1 cellular context compared by ENCODE assay signal in the genomic region with DNA sequence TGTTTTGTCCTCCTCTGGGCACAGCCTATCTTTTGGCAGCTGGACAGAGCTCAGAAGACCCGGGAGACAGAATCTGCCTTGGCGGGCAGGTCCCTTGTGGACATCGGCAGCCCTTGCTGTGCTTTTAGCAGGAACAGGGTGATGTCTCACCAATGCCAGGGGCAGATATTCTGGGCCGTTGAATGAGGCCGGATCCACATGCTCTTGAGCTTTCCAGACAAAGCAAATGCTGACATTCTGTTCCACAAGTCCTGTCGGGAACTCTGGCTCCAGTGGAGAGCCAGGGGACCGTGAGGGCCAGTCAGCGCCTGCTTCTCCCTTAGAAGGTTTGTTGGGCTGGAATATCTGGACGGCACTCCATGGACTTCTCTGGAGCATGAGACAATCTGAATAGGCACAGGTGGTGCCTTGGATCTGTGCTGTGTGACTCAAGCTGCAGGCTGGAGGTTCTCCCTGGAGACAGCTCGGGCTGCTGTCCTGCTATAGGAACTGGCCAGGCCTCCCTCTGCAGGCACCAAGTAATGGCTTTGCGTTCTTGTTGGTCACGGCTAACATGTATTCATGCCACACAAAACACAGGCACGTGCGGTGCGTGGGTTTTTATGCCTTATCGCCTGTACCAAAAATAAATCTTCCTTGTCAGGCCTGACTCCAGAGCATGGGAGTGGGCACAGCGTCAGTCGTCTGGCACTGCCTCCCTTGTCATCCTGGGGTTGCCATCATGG.
TF ChIP-seq lines count a peak whose summit lies in the region.

No MANE protein-coding gene starts in this region.

TF ChIP-seq in HCT116, 20 proteins besides CTCF, POLR2A, EP300 and RAD21:
- TF ChIP-seq ATF3 (IDR thresholded peaks at IDR 0.05), result no peak
